Comparison of ENCODE assay signal across 1 cellular context in the genomic region with DNA sequence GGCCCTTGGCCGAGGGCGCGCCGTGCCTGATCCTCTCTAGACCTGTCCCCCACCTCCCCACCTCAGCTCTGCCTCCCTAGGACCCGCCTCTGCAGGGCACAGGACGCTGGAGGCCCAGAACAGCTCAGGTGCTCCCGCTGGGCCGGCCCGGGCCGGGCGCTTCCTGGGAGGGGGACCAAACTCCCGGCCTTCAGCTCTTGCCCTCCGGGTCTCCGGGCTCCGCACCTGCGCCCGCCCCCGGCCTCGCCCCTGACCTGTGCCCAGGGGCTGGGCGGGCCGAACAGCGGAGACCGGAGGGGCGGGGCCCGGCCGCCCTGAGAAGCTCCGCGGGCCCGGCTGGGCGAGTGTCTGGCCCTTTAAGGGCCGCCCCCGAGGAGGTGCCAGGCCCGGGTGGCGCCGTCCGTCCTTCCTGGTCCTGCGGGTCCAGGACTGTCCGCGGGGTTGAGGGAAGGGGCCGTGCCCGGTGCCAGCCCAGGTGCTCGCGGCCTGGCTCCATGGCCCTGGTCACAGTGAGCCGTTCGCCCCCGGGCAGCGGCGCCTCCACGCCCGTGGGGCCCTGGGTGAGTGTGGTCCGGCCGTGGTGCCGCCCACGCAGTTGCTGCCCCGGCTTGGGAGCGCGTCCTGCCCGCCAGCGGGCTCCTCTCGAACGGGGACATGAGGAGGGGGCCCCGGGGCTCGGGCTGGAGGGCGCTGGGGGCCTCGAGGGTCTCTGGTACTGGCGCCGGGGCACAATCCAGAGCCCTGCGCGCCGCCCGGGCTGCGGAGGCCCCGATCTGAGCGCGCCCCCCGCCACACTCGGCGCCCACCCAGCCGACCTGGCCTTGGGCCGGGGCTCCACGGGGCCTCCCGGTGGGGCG.
TF ChIP-seq lines count a peak whose summit lies in the region.

A gene with protein sequence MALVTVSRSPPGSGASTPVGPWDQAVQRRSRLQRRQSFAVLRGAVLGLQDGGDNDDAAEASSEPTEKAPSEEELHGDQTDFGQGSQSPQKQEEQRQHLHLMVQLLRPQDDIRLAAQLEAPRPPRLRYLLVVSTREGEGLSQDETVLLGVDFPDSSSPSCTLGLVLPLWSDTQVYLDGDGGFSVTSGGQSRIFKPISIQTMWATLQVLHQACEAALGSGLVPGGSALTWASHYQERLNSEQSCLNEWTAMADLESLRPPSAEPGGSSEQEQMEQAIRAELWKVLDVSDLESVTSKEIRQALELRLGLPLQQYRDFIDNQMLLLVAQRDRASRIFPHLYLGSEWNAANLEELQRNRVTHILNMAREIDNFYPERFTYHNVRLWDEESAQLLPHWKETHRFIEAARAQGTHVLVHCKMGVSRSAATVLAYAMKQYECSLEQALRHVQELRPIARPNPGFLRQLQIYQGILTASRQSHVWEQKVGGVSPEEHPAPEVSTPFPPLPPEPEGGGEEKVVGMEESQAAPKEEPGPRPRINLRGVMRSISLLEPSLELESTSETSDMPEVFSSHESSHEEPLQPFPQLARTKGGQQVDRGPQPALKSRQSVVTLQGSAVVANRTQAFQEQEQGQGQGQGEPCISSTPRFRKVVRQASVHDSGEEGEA (plus strand): TSS at position 399 of the 857 bp plus-strand sequence. CDS start 96 bp downstream, at position 495.

TF ChIP-seq in HepG2, 621 proteins besides CTCF, POLR2A, EP300 and RAD21 (continued from another document and continues in another):
- TF ChIP-seq, protein P1, sequence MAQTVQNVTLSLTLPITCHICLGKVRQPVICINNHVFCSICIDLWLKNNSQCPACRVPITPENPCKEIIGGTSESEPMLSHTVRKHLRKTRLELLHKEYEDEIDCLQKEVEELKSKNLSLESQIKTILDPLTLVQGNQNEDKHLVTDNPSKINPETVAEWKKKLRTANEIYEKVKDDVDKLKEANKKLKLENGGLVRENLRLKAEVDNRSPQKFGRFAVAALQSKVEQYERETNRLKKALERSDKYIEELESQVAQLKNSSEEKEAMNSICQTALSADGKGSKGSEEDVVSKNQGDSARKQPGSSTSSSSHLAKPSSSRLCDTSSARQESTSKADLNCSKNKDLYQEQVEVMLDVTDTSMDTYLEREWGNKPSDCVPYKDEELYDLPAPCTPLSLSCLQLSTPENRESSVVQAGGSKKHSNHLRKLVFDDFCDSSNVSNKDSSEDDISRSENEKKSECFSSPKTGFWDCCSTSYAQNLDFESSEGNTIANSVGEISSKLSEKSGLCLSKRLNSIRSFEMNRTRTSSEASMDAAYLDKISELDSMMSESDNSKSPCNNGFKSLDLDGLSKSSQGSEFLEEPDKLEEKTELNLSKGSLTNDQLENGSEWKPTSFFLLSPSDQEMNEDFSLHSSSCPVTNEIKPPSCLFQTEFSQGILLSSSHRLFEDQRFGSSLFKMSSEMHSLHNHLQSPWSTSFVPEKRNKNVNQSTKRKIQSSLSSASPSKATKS (CRISPR knock-in tag; IDR thresholded peaks at IDR 0.05): no peak
- TF ChIP-seq ZNF709 (CRISPR knock-in tag; IDR thresholded peaks at IDR 0.05): no peak
- TF ChIP-seq, protein P2, sequence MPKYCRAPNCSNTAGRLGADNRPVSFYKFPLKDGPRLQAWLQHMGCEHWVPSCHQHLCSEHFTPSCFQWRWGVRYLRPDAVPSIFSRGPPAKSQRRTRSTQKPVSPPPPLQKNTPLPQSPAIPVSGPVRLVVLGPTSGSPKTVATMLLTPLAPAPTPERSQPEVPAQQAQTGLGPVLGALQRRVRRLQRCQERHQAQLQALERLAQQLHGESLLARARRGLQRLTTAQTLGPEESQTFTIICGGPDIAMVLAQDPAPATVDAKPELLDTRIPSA (CRISPR knock-in tag; IDR thresholded peaks at IDR 0.05; ENCODE audit: borderline replicate concordance): 0 out of 2 replicates have a peak, but pooled peaks have one; percentile 66
- no peak for TF ChIP-seq NONO (IDR thresholded peaks at IDR 0.05)
- TF ChIP-seq NONO (CRISPR knock-in tag; conservative IDR thresholded peaks at IDR 0.05): no peak
- TF ChIP-seq, protein P3, sequence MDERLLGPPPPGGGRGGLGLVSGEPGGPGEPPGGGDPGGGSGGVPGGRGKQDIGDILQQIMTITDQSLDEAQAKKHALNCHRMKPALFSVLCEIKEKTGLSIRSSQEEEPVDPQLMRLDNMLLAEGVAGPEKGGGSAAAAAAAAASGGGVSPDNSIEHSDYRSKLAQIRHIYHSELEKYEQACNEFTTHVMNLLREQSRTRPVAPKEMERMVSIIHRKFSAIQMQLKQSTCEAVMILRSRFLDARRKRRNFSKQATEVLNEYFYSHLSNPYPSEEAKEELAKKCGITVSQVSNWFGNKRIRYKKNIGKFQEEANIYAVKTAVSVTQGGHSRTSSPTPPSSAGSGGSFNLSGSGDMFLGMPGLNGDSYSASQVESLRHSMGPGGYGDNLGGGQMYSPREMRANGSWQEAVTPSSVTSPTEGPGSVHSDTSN (CRISPR knock-in tag; IDR thresholded peaks at IDR 0.05): no peak
- TF ChIP-seq BRCA1 (CRISPR knock-in tag; IDR thresholded peaks at IDR 0.05): no peak
- no peak for TF ChIP-seq ZNF562 (CRISPR knock-in tag; IDR thresholded peaks at IDR 0.05; ENCODE audit: borderline replicate concordance)
- TF ChIP-seq, protein P4, sequence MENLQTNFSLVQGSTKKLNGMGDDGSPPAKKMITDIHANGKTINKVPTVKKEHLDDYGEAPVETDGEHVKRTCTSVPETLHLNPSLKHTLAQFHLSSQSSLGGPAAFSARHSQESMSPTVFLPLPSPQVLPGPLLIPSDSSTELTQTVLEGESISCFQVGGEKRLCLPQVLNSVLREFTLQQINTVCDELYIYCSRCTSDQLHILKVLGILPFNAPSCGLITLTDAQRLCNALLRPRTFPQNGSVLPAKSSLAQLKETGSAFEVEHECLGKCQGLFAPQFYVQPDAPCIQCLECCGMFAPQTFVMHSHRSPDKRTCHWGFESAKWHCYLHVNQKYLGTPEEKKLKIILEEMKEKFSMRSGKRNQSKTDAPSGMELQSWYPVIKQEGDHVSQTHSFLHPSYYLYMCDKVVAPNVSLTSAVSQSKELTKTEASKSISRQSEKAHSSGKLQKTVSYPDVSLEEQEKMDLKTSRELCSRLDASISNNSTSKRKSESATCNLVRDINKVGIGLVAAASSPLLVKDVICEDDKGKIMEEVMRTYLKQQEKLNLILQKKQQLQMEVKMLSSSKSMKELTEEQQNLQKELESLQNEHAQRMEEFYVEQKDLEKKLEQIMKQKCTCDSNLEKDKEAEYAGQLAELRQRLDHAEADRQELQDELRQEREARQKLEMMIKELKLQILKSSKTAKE (CRISPR knock-in tag; IDR thresholded peaks at IDR 0.05; ENCODE audit: borderline replicate concordance): no peak
- 0 out of 2 replicates have a peak, but pooled peaks have one; percentile 35 for TF ChIP-seq NR2C2 (CRISPR knock-in tag; IDR thresholded peaks at IDR 0.05; ENCODE audit: borderline replicate concordance)
- no peak for TF ChIP-seq ZNF674 (CRISPR knock-in tag; IDR thresholded peaks at IDR 0.05; ENCODE audit: low read depth)
- TF ChIP-seq TGIF2 (CRISPR knock-in tag; IDR thresholded peaks at IDR 0.05): no peak
- TF ChIP-seq, protein P5, sequence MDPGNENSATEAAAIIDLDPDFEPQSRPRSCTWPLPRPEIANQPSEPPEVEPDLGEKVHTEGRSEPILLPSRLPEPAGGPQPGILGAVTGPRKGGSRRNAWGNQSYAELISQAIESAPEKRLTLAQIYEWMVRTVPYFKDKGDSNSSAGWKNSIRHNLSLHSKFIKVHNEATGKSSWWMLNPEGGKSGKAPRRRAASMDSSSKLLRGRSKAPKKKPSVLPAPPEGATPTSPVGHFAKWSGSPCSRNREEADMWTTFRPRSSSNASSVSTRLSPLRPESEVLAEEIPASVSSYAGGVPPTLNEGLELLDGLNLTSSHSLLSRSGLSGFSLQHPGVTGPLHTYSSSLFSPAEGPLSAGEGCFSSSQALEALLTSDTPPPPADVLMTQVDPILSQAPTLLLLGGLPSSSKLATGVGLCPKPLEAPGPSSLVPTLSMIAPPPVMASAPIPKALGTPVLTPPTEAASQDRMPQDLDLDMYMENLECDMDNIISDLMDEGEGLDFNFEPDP (CRISPR knock-in tag; conservative IDR thresholded peaks at IDR 0.05): no peak
- TF ChIP-seq KMT2A (CRISPR knock-in tag; IDR thresholded peaks at IDR 0.05): 0 out of 2 replicates have a peak, but pooled peaks have one; percentile 17
- TF ChIP-seq, protein P6, sequence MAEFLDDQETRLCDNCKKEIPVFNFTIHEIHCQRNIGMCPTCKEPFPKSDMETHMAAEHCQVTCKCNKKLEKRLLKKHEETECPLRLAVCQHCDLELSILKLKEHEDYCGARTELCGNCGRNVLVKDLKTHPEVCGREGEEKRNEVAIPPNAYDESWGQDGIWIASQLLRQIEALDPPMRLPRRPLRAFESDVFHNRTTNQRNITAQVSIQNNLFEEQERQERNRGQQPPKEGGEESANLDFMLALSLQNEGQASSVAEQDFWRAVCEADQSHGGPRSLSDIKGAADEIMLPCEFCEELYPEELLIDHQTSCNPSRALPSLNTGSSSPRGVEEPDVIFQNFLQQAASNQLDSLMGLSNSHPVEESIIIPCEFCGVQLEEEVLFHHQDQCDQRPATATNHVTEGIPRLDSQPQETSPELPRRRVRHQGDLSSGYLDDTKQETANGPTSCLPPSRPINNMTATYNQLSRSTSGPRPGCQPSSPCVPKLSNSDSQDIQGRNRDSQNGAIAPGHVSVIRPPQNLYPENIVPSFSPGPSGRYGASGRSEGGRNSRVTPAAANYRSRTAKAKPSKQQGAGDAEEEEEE (CRISPR knock-in tag; IDR thresholded peaks at IDR 0.05; ENCODE audit: borderline replicate concordance): no peak
- TF ChIP-seq, protein P7, sequence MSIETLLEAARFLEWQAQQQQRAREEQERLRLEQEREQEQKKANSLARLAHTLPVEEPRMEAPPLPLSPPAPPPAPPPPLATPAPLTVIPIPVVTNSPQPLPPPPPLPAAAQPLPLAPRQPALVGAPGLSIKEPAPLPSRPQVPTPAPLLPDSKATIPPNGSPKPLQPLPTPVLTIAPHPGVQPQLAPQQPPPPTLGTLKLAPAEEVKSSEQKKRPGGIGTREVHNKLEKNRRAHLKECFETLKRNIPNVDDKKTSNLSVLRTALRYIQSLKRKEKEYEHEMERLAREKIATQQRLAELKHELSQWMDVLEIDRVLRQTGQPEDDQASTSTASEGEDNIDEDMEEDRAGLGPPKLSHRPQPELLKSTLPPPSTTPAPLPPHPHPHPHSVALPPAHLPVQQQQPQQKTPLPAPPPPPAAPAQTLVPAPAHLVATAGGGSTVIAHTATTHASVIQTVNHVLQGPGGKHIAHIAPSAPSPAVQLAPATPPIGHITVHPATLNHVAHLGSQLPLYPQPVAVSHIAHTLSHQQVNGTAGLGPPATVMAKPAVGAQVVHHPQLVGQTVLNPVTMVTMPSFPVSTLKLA (IDR thresholded peaks at IDR 0.05): no peak
- no peak for TF ChIP-seq STAG1 (CRISPR knock-in tag; IDR thresholded peaks at IDR 0.05)
- TF ChIP-seq, protein P8, sequence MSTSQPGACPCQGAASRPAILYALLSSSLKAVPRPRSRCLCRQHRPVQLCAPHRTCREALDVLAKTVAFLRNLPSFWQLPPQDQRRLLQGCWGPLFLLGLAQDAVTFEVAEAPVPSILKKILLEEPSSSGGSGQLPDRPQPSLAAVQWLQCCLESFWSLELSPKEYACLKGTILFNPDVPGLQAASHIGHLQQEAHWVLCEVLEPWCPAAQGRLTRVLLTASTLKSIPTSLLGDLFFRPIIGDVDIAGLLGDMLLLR (CRISPR knock-in tag; IDR thresholded peaks at IDR 0.05): peak; percentile 60; the same call in 1 of the 2 replicates
- TF ChIP-seq HNF4A (CRISPR knock-in tag; IDR thresholded peaks at IDR 0.05): no peak
- peak; percentile 34; the same call in 1 of the 2 replicates for TF ChIP-seq NRL (CRISPR knock-in tag; IDR thresholded peaks at IDR 0.05; ENCODE audit: borderline replicate concordance)
- TF ChIP-seq SRSF9 (IDR thresholded peaks at IDR 0.05; ENCODE audit: borderline replicate concordance, insufficient read depth, low read depth, low read length, poor library complexity, severe bottlenecking): no peak
- no peak for TF ChIP-seq HIVEP1 (CRISPR knock-in tag; IDR thresholded peaks at IDR 0.05)
- TF ChIP-seq, protein P9, sequence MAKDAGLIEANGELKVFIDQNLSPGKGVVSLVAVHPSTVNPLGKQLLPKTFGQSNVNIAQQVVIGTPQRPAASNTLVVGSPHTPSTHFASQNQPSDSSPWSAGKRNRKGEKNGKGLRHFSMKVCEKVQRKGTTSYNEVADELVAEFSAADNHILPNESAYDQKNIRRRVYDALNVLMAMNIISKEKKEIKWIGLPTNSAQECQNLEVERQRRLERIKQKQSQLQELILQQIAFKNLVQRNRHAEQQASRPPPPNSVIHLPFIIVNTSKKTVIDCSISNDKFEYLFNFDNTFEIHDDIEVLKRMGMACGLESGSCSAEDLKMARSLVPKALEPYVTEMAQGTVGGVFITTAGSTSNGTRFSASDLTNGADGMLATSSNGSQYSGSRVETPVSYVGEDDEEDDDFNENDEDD (CRISPR knock-in tag; IDR thresholded peaks at IDR 0.05; ENCODE audit: borderline replicate concordance): no peak; the same call in 1 of the 2 replicates
- peak; percentile 1; the same call in 1 of the 2 replicates for TF ChIP-seq MTF1 (CRISPR knock-in tag; IDR thresholded peaks at IDR 0.05)
- TF ChIP-seq SP5 (CRISPR knock-in tag; IDR thresholded peaks at IDR 0.05; ENCODE audit: borderline replicate concordance, low read depth): no peak
- TF ChIP-seq REXO4 (CRISPR knock-in tag; IDR thresholded peaks at IDR 0.05; ENCODE audit: borderline replicate concordance): no peak
- 0 out of 2 replicates have a peak, but pooled peaks have one; percentile 49 for TF ChIP-seq ZNF235 (CRISPR knock-in tag; IDR thresholded peaks at IDR 0.05; ENCODE audit: borderline replicate concordance)
- TF ChIP-seq, protein P10, sequence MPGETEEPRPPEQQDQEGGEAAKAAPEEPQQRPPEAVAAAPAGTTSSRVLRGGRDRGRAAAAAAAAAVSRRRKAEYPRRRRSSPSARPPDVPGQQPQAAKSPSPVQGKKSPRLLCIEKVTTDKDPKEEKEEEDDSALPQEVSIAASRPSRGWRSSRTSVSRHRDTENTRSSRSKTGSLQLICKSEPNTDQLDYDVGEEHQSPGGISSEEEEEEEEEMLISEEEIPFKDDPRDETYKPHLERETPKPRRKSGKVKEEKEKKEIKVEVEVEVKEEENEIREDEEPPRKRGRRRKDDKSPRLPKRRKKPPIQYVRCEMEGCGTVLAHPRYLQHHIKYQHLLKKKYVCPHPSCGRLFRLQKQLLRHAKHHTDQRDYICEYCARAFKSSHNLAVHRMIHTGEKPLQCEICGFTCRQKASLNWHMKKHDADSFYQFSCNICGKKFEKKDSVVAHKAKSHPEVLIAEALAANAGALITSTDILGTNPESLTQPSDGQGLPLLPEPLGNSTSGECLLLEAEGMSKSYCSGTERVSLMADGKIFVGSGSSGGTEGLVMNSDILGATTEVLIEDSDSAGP (CRISPR knock-in tag; IDR thresholded peaks at IDR 0.05; ENCODE audit: borderline replicate concordance): peak; percentile 100
- TF ChIP-seq ZNF598 (CRISPR knock-in tag; IDR thresholded peaks at IDR 0.05; ENCODE audit: borderline replicate concordance): peak; percentile 56; the same call in 1 of the 2 replicates
- TF ChIP-seq RARA (CRISPR knock-in tag; IDR thresholded peaks at IDR 0.05): no peak
- TF ChIP-seq ZNF713 (CRISPR knock-in tag; IDR thresholded peaks at IDR 0.05): no peak
- no peak for TF ChIP-seq DPF2 (CRISPR knock-in tag; IDR thresholded peaks at IDR 0.05; ENCODE audit: borderline replicate concordance, low read depth)
- no peak for TF ChIP-seq PRPF4 (IDR thresholded peaks at IDR 0.05; ENCODE audit: low read depth, low read length, poor library complexity, severe bottlenecking)
- TF ChIP-seq SUZ12 (IDR thresholded peaks at IDR 0.05; ENCODE audit: low read depth, low read length): no peak
- no peak for TF ChIP-seq RNF2 (conservative IDR thresholded peaks at IDR 0.05; ENCODE audit: low read depth)
- no peak for TF ChIP-seq TRIM24 (CRISPR knock-in tag; IDR thresholded peaks at IDR 0.05)
- TF ChIP-seq AKAP8 (CRISPR knock-in tag; IDR thresholded peaks at IDR 0.05): peak; percentile 64
